Comparison of ENCODE assay signal across 8 cellular contexts in genomic region chr21:33491373-33492102, GRCh38.
DNase-seq lines count a peak whose midpoint lies in the region; ATAC-seq lines count a peak whose summit lies in the region.

Gene DNAJC28, minus strand, starts transcription at chr21:33491716. Its CDS starts 2,323 bp downstream, at chr21:33489393.

- H3K4me3 Mint-ChIP-seq in central memory CD8-positive, alpha-beta T cell, result peak within 1 kb of the TSS; percentile 74

- H3K27me3 Mint-ChIP-seq in central memory CD8-positive, alpha-beta T cell, result peaks cover 9% of the 10 kb centered on the region

- no peaks in the 10 kb centered on the region for H3K9me3 Mint-ChIP-seq in central memory CD8-positive, alpha-beta T cell

- DNase-seq in AG08396 (ENCODE audit: low spot score) (peak; percentile 95), NCI-H226 (peak; percentile 82), iris pigment epithelial cell (ENCODE audit: low read depth) (peak; percentile 89)
- DNase-seq in activated CD4-positive, CD25-positive, alpha-beta regulatory T cell (lab: John Stamatoyannopoulos, UW), result peak; percentile 82 to 91 (median 86)
- DNase-seq in central memory CD8-positive, alpha-beta T cell (ENCODE audit: low spot score in 2 of 2), result peak; percentile 93 to 97
- DNase-seq in stimulated activated CD4-positive, alpha-beta T cell treated with anti-CD3 and anti-CD28 coated beads, Interleukin-12 subunit alpha, Interleukin-12 subunit beta, amount 100 ng/mL, for 4 hours, result peak; percentile 93

- ATAC-seq in GM18909 (IDR thresholded peaks at IDR 0.05; ENCODE audit: poor library complexity, unreplicated experiment) (peak; percentile 93), HG03159 (IDR thresholded peaks at IDR 0.05; ENCODE audit: unreplicated experiment) (peak; percentile 97)
- peak; percentile 97 for ATAC-seq in central memory CD8-positive, alpha-beta T cell (replicated peaks; ENCODE audit: extremely low read depth, poor library complexity, severe bottlenecking)

- H3K36me3 Mint-ChIP-seq in central memory CD8-positive, alpha-beta T cell (ENCODE audit: insufficient read depth), result peaks cover 8% of the 10 kb centered on the region

- H3K27ac Mint-ChIP-seq in central memory CD8-positive, alpha-beta T cell (ENCODE audit: low read depth), result peak within 1 kb of the TSS; percentile 33

- peaks cover 11% of the 10 kb centered on the region for H3K4me1 Mint-ChIP-seq in central memory CD8-positive, alpha-beta T cell

Comparison
In these comparisons a context has a peak if more than half of its experiments do, and no peak if none do; other contexts are left out.
1. Peak in every context shown above with its lines: DNase-seq and ATAC-seq.